ENCODE assay signal across 14 cellular contexts in genomic region chr10:79019961-79020491, GRCh38. TPM values are rescaled to one million over a fixed set of nuclear protein-coding genes. Genes with fewer than 3 reads are reported as not detected.
DNase-seq lines count a peak whose midpoint lies in the region; ATAC-seq, FAIRE-seq and TF ChIP-seq lines count a peak whose summit lies in the region.
"Had no signal": no experiment of that assay in that cellular context is flagged by ENCODE, and none has a peak within 500 bp of the region (broad histone marks: within the 10 kb centered on the region; RNA-seq: fewer than 3 reads in every experiment).

No MANE protein-coding gene starts in this region.

- H3K79me2 ChIP-seq in HepG2 (ENCODE audit: insufficient read depth, low read length) (no peaks in the 10 kb centered on the region), Karpas-422 (ENCODE audit: low read length) (no peaks in the 10 kb centered on the region)

- intact Hi-C loops in HepG2 (cut with micrococcal nuclease; ENCODE audit: unreplicated experiment): no loop called here

- H3K4me2 ChIP-seq in HepG2 (ENCODE audit: low read depth, low read length): no peak overlapping the region
- H3K4me2 ChIP-seq in Karpas-422 (ENCODE audit: low read depth, low read length, poor library complexity, severe bottlenecking): no peak overlapping the region

- no peak for TF ChIP-seq EP300 in HepG2 (IDR thresholded peaks at IDR 0.05; ENCODE audit: low read depth in 2 of 2, low read length in 2 of 2)
- no peak for TF ChIP-seq EP300 in HepG2 (CRISPR knock-in tag; IDR thresholded peaks at IDR 0.05; ENCODE audit: borderline replicate concordance)
- TF ChIP-seq EP300 in tibial nerve (IDR thresholded peaks at IDR 0.05): peak in 1 of 2 donors; percentile 88

- no peaks in the 10 kb centered on the region for H3K36me3 ChIP-seq in HepG2 (replicated peaks in 1 of 2; ENCODE audit: control insufficient read depth in 1 of 2, insufficient read depth in 2 of 2, low read length in 2 of 2)
- H3K36me3 ChIP-seq in tibial nerve: no peaks in the 10 kb centered on the region
- H3K36me3 ChIP-seq in Karpas-422 (ENCODE audit: insufficient read depth, low read length): no peaks in the 10 kb centered on the region

- H4K20me1 ChIP-seq in HepG2 (ENCODE audit: insufficient read depth, low read length) (no peaks in the 10 kb centered on the region), Karpas-422 (ENCODE audit: insufficient read depth, low read depth, low read length) (no peaks in the 10 kb centered on the region)

- WGBS in HepG2 (ENCODE audit: low lambda C conversion rate): 22% methylated on average over 4 of the region's 5 CpGs
- WGBS in tibial nerve, 2 donors: 71 to 72% methylated on average over 5 of the region's 5 CpGs

- no peak overlapping the region for H3K9ac ChIP-seq in HepG2 (ENCODE audit: insufficient read depth, low read depth, low read length)
- no peak overlapping the region for H3K9ac ChIP-seq in Karpas-422 (ENCODE audit: low read length)

- H3K27ac ChIP-seq in HepG2 (ENCODE audit: extremely low read length, insufficient read depth, low read length) (no peak overlapping the region), tibial nerve (peak overlapping the region in 2 of 4 donors; percentile 68 to 76), Karpas-422 (ENCODE audit: low read length) (no peak overlapping the region)
- H3K27ac ChIP-seq: 22Rv1 had no signal

- H2AFZ ChIP-seq in HepG2 (ENCODE audit: low read length): no peak overlapping the region
- H2AFZ ChIP-seq in Karpas-422 (ENCODE audit: low read length): no peak overlapping the region

- no peaks in the 10 kb centered on the region for H3K9me2 ChIP-seq in Karpas-422 (replicated peaks; ENCODE audit: insufficient read depth, low read length)

- FAIRE-seq in HepG2 (lab: Jason Lieb, UNC): peak; percentile 54

- no TSS peak for BruUV-seq in HepG2 (replicated peaks; lab: Mats Ljungman, UMichigan)

- in situ Hi-C loops in HepG2 (cut with HindIII; ENCODE audit: extremely low pct_ligation_motif_present, low pct_unique_long_range_greater_than_20kb): no loop called here

- H3K4me1 ChIP-seq in HepG2 (ENCODE audit: insufficient read depth, low read length) (peaks cover 70% of the 10 kb centered on the region), tibial nerve (peaks cover 0 to 28% (median 5%) of the 10 kb centered on the region in 4 donors), Karpas-422 (ENCODE audit: low read length) (peaks cover 30% of the 10 kb centered on the region)

- no peak for TF ChIP-seq RAD21 in HepG2 (CRISPR knock-in tag; IDR thresholded peaks at IDR 0.05)

- TF ChIP-seq POLR2A in erythroblast (IDR thresholded peaks at IDR 0.05; ENCODE audit: low read length) (no peak), HepG2 (IDR thresholded peaks at IDR 0.05; ENCODE audit: insufficient read depth in 1 of 2, low read depth in 2 of 2, low read length in 2 of 2) (no peak), tibial nerve (IDR thresholded peaks at IDR 0.05) (no peak)

- TF ChIP-seq CTCF in HepG2 (CRISPR knock-in tag; IDR thresholded peaks at IDR 0.05) (no peak), tibial nerve (IDR thresholded peaks at IDR 0.05) (no peak)

- H3K27me3 ChIP-seq in HepG2 (ENCODE audit: control insufficient read depth in 1 of 2, insufficient read depth in 2 of 2, low read length in 2 of 2) (peaks cover 0 to 18% of the 10 kb centered on the region in 2 experiments; a peak in 2 of 5 replicates), tibial nerve (no peaks in the 10 kb centered on the region), Karpas-422 (ENCODE audit: low read length) (no peaks in the 10 kb centered on the region)

- CTCF ChIA-PET in HepG2 (lab: Yijun Ruan, JAX; ENCODE audit: low intra/inter-chr PET ratio, low total read pairs): no interaction called here

- peak; percentile 27 for ATAC-seq in HepG2

- DNase-seq in DMS 273 (lab: John Stamatoyannopoulos, UW; ENCODE audit: unreplicated experiment): peak; percentile 21
- DNase-seq in DMS 273 treated with DMSO at 0.1 percent for 48 hours (lab: John Stamatoyannopoulos, UW): no peak
- peak; percentile 81 to 95 for DNase-seq in erythroblast (lab: John Stamatoyannopoulos, UW)
- peak; percentile 60 for DNase-seq in HepG2 (ENCODE audit: low spot score)
- DNase-seq in tibial nerve (ENCODE audit: low spot score in 2 of 2): peak; percentile 35 to 72
- DNase-seq in Karpas-422: no peak
- DNase-seq in activated CD4-positive, alpha-beta T cell treated with anti-CD3 and anti-CD28 coated beads, Interleukin-2, amount 50 U/mL, for 4 hours: no peak
- no peak for DNase-seq in middle frontal gyrus (ENCODE audit: extremely low spot score, low spot score)
- DNase-seq: activated B cell treated with CpG ODN at 0.5 μM for 24 hours; activated T-cell treated with anti-CD3 and anti-CD28 coated beads, Interleukin-2, amount 50 U/mL, for 48 hours; central memory CD4-positive, alpha-beta T cell; DMS79; SHP77 had no signal

- no peaks in the 10 kb centered on the region for H3K9me3 ChIP-seq in HepG2 (ENCODE audit: low read length)
- H3K9me3 ChIP-seq in tibial nerve: peaks cover 0 to 8% (median 0%) of the 10 kb centered on the region in 4 donors
- H3K9me3 ChIP-seq in Karpas-422 (ENCODE audit: low read length): no peaks in the 10 kb centered on the region

- POLR2A ChIA-PET in HepG2 (lab: Yijun Ruan, JAX): interaction anchor here (1.6 to 1.7 kb wide), 2 partner anchors 40 to 47 kb away, joined by 5 read pairs; no protein-coding TSS in a partner anchor

- H3K4me3 ChIP-seq in HepG2 (replicated peaks in 1 of 3; ENCODE audit: insufficient read depth in 1 of 3, low read depth in 2 of 3, low read length in 3 of 3): no peak overlapping the region
- H3K4me3 ChIP-seq in tibial nerve: no peak overlapping the region
- H3K4me3 ChIP-seq in Karpas-422 (ENCODE audit: low read length): no peak overlapping the region

TF ChIP-seq in HepG2, 621 proteins besides CTCF, POLR2A, EP300 and RAD21 (continues in another document):
- TF ChIP-seq CEBPB (IDR thresholded peaks at IDR 0.05; ENCODE audit: borderline replicate concordance, low read depth, low read length): peak; percentile 42; the same call in 1 of the 2 replicates
- TF ChIP-seq FOXP1 (IDR thresholded peaks at IDR 0.05): no peak
- TF ChIP-seq FOXP1 (CRISPR knock-in tag; IDR thresholded peaks at IDR 0.05): peak; percentile 50; the same call in 1 of the 2 replicates
- TF ChIP-seq SAP130 (CRISPR knock-in tag; IDR thresholded peaks at IDR 0.05; ENCODE audit: low read depth): peak; percentile 31; the same call in 1 of the 2 replicates
- peak; percentile 19; the same call in 1 of the 2 replicates for TF ChIP-seq FOXK1 (CRISPR knock-in tag; IDR thresholded peaks at IDR 0.05; ENCODE audit: borderline replicate concordance, low read depth)
- TF ChIP-seq GATAD2A (CRISPR knock-in tag; IDR thresholded peaks at IDR 0.05): peak; percentile 48
- no peak for TF ChIP-seq SP140L (CRISPR knock-in tag; IDR thresholded peaks at IDR 0.05; ENCODE audit: borderline replicate concordance)
- no peak for TF ChIP-seq MXD1 (CRISPR knock-in tag; IDR thresholded peaks at IDR 0.05)
- TF ChIP-seq ZNF292 (CRISPR knock-in tag; IDR thresholded peaks at IDR 0.05; ENCODE audit: borderline replicate concordance, low read depth): peak; percentile 45; the same call in 1 of the 2 replicates
- TF ChIP-seq ZSCAN31 (CRISPR knock-in tag; IDR thresholded peaks at IDR 0.05; ENCODE audit: low read depth): no peak

RNA-seq across cellular contexts. Expression of gene ZMIZ1, which starts 48.7 kb away (rescaled TPM):
- 5.3 and 11.0 TPM in 2 replicates for total RNA-seq in HepG2 (2016; rRNA removed; fragmentation: Illumina TruSeq; extraction: Trizol)
- total RNA-seq in HepG2 (2016; cell fraction: cytosol; rRNA removed; fragmentation: Illumina TruSeq; extraction: Trizol; ENCODE audit: low read depth): 2.3 and 2.6 TPM in 2 replicates
- total RNA-seq in HepG2 (2016; cell fraction: insoluble cytoplasmic fraction; rRNA removed; fragmentation: Illumina TruSeq; extraction: Trizol): 5.2 and 10.5 TPM in 2 replicates
- total RNA-seq in HepG2 (2016; cell fraction: membrane; rRNA removed; fragmentation: Illumina TruSeq; extraction: Trizol): 7.0 and 7.7 TPM in 2 replicates
- 9.9 and 13.1 TPM in 2 replicates for total RNA-seq in HepG2 (2016; cell fraction: nucleus; rRNA removed; fragmentation: Illumina TruSeq; extraction: Trizol)
- polyA plus RNA-seq in HepG2 (2011; rRNA removed): 8.8 and 10.2 TPM in 2 replicates
- 7.4 TPM in 2 replicates for polyA plus RNA-seq in HepG2 (2011; cell fraction: cytosol; rRNA removed)
- polyA plus RNA-seq in HepG2 (2011; cell fraction: nucleus; rRNA removed): 42.1 and 46.0 TPM in 2 replicates
- polyA plus RNA-seq in HepG2 (2012): 22.4 and 32.5 TPM in 2 replicates
- 0.69 and 1.1 TPM in 2 replicates for polyA plus RNA-seq in HepG2 (2016; cell fraction: cytosol; fragmentation: Illumina TruSeq; extraction: Trizol; ENCODE audit: low read depth)
- 16.0 and 20.6 TPM in 2 replicates for polyA plus RNA-seq in HepG2 (2016; cell fraction: insoluble cytoplasmic fraction; fragmentation: Illumina TruSeq; extraction: Trizol; ENCODE audit: low read depth)
- polyA plus RNA-seq in HepG2 (2016; cell fraction: membrane; fragmentation: Illumina TruSeq; extraction: Trizol; ENCODE audit: low read depth): 2.4 and 3.8 TPM in 2 replicates
- 25.8 and 26.9 TPM in 2 replicates for polyA plus RNA-seq in HepG2 (2016; cell fraction: nucleus; fragmentation: Illumina TruSeq; extraction: Trizol; ENCODE audit: insufficient read depth, low read depth)
- polyA minus RNA-seq in HepG2 (2011; rRNA and poly(A)+ RNA removed; ENCODE audit: low replicate concordance): 7.8 and 28.6 TPM in 2 replicates
- 19.5 and 20.1 TPM in 2 replicates for polyA minus RNA-seq in HepG2 (2011; cell fraction: cytosol; rRNA and poly(A)+ RNA removed)
- polyA minus RNA-seq in HepG2 (2011; cell fraction: nucleus; rRNA and poly(A)+ RNA removed): 27.4 and 29.2 TPM in 2 replicates
- 10 to 100 TPM; 65.5 to 88.2 (median 69.3) TPM for total RNA-seq in tibial nerve
- total RNA-seq in Karpas-422 (2014; rRNA removed; shearing (Covaris generic); ENCODE audit: low replicate concordance): 63.0 and 73.1 TPM in 2 replicates

Comparison
In these comparisons a context has a peak if more than half of its experiments do, and no peak if none do; other contexts are left out.
1. DNase-seq: peak in DMS 273 (single experiment), erythroblast (2 of 2), HepG2 (single experiment) and tibial nerve (2 of 2); none in DMS 273 treated with DMSO at 0.1 percent for 48 hours (single experiment), Karpas-422 (single experiment), activated CD4-positive, alpha-beta T cell treated with anti-CD3 and anti-CD28 coated beads, Interleukin-2, amount 50 U/mL, for 4 hours (0 of 2) and middle frontal gyrus (single experiment).